ENCODE assay signal across 16 cellular contexts in the genomic region with DNA sequence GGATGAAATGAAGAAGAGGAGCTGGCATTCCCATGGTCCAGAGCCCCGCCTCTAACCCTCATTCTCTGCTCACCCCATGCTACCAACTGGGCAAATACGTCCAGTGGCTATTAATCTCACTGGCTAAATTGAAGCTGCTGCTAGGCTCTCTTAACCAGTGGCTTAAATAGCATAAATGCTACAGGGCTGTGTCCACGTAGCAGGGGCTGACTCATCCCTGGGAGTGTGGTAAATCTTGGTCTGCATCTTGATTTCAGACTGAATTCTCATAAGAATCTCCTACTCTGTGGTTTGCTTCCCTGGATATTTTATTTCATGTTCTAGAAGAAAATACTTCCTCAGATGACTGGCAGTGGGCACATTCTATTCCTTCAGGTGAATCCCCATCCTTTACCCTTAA.
DNase-seq lines count a peak whose midpoint lies in the region; ATAC-seq, FAIRE-seq and TF ChIP-seq lines count a peak whose summit lies in the region.
"Had no signal": no experiment of that assay in that cellular context is flagged by ENCODE, and none has a peak within 500 bp of the region (broad histone marks: within the 10 kb centered on the region; RNA-seq: fewer than 3 reads in every experiment).

No MANE protein-coding gene starts in this region.

- H3K36me3 ChIP-seq in A673 (ENCODE audit: insufficient read depth, low read length, poor library complexity, severe bottlenecking) = no peaks in the 10 kb centered on the region
- no peaks in the 10 kb centered on the region for H3K36me3 ChIP-seq in adrenal gland (replicated peaks in 1 of 2)
- H3K36me3 ChIP-seq: cardiac muscle cell, tibial artery had no signal

- TF ChIP-seq CTCF in A673 (conservative IDR thresholded peaks at IDR 0.05; ENCODE audit: low read depth, low read length) (no peak), adrenal gland (IDR thresholded peaks at IDR 0.05) (no peak), lower leg skin (IDR thresholded peaks at IDR 0.05) (no peak)

- H3K9me3 ChIP-seq in A673 (ENCODE audit: low read depth, low read length, poor library complexity, severe bottlenecking) = peaks cover 13% of the 10 kb centered on the region
- H3K9me3 ChIP-seq in adrenal gland (replicated peaks in 1 of 3) = no peaks in the 10 kb centered on the region
- H3K9me3 ChIP-seq: tibial artery had no signal

- BruUV-seq in A673 (replicated peaks; lab: Mats Ljungman, UMichigan) = no TSS peak

- H3K4me3 ChIP-seq in A673 (ENCODE audit: low read depth, low read length, poor library complexity, severe bottlenecking) (no peak overlapping the region), adrenal gland (no peak overlapping the region), lower leg skin (ENCODE audit: low read depth, poor library complexity, severe bottlenecking) (no peak overlapping the region)
- H3K4me3 ChIP-seq: cardiac muscle cell, tibial artery had no signal

- POLR2A ChIA-PET in A673 (lab: Charles Lee; ENCODE audit: low non-redundant PET) = no interaction called here

- no peak for TF ChIP-seq POLR2A in H54 (IDR thresholded peaks at IDR 0.05; ENCODE audit: low read depth, low read length)
- TF ChIP-seq POLR2A in adrenal gland (IDR thresholded peaks at IDR 0.05) = no peak
- no peak for TF ChIP-seq POLR2A in lower leg skin (IDR thresholded peaks at IDR 0.05)

- no peak for FAIRE-seq in H54 (lab: Jason Lieb, UNC)
- FAIRE-seq: endothelial cell of umbilical vein, GM12891 had no signal

- H3K27me3 ChIP-seq in A673 (replicated peaks; ENCODE audit: insufficient read depth, low read depth, low read length, poor library complexity) (no peaks in the 10 kb centered on the region), adrenal gland (no peaks in the 10 kb centered on the region)
- H3K27me3 ChIP-seq: cardiac muscle cell had no signal

- H3K4me1 ChIP-seq in A673 (ENCODE audit: insufficient read depth, low read length, poor library complexity, severe bottlenecking) (peaks cover 65% of the 10 kb centered on the region), adrenal gland (replicated peaks in 1 of 2) (no peaks in the 10 kb centered on the region)
- H3K4me1 ChIP-seq: tibial artery had no signal

- WGBS in adrenal gland, 4 donors = 59 to 69% (median 63%) methylated on average over 3 of the region's 3 CpGs
- 74 to 80% methylated on average over 3 of the region's 3 CpGs for WGBS in lower leg skin, 2 donors

- peak overlapping the region; percentile 100 for H3K27ac ChIP-seq in A673 (ENCODE audit: low read depth, low read length, poor library complexity, severe bottlenecking)
- H3K27ac ChIP-seq in adrenal gland = no peak overlapping the region
- H3K27ac ChIP-seq: cardiac muscle cell, tibial artery had no signal

- no peak for ATAC-seq in left colon
- ATAC-seq: activated CD4-positive, CD25-positive, alpha-beta regulatory T cell treated with anti-CD3 and anti-CD28 coated beads, Interleukin-2, amount 50 U/mL, for 24 hours; activated T-cell treated with anti-CD3 and anti-CD28 coated beads, Interleukin-2, amount 50 U/mL, for 4 hours had no signal

- DNase-seq in A673 (ENCODE audit: low spot score) (no peak), H54 (ENCODE audit: insufficient read length, low spot score) (peak; percentile 7), adrenal gland (peak in 4 of 7 donors; percentile 22 to 46 (median 27)), hepatic stellate cell (ENCODE audit: low spot score) (peak; percentile 4), lower leg skin (ENCODE audit: low spot score in 2 of 2) (no peak), left colon (no peak), amygdala (lab: John Stamatoyannopoulos, UW) (no peak)
- no peak for DNase-seq in NK-92 treated with Interleukin-12 subunit alpha and Interleukin-12 subunit beta, amount 100 ng/mL, for 24 hours (lab: John Stamatoyannopoulos, UW)
- DNase-seq: ACHN; activated T-cell treated with anti-CD3 and anti-CD28 coated beads, Interleukin-2, amount 50 U/mL, for 4 hours; DMS53; tibial artery had no signal

- intact Hi-C loops in A673 (cut with micrococcal nuclease; ENCODE audit: unreplicated experiment) (loop anchor here (5.0 kb wide), 6 partner anchors 123 to 778 kb away; a partner anchor contains a TSS), adrenal gland (cut with DNase I) (no loop called here), lower leg skin (cut with DNase I; ENCODE audit: low total_unique reads) (no loop called here), left colon (cut with DNase I, micrococcal nuclease) (no loop called here)

- CTCF ChIA-PET in A673 (lab: Charles Lee) = no interaction called here

Comparison
In these comparisons a context has a peak if more than half of its experiments do, and no peak if none do; other contexts are left out.
1. DNase-seq: peak in H54 (single experiment), adrenal gland (4 of 7) and hepatic stellate cell (single experiment); none in A673 (single experiment), lower leg skin (0 of 2), left colon (0 of 2), amygdala (0 of 56) and NK-92 treated with Interleukin-12 subunit alpha and Interleukin-12 subunit beta, amount 100 ng/mL, for 24 hours (single experiment).